24 cellular contexts compared by ENCODE assay signal in the genomic region with DNA sequence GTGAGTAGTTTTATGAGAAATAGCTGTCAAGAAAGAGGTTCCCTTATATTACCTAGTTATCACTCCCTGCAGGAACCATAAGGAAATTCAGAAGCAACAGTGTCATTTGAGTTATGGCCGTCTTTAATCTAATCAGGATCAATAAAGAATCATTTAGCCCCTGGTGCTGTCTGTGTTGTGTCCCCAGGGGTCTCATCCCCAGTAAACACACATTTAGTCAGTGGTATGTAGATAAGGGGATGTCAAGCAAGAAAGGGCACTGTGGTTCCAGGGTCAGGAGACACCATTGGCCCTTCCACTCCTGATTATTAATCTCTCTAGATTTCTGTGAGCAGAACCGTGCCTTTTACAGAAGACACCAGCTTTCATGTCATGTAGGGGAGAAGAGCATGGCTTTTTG.
DNase-seq lines count a peak whose midpoint lies in the region; FAIRE-seq and TF ChIP-seq lines count a peak whose summit lies in the region.
"Had no signal": no experiment of that assay in that cellular context is flagged by ENCODE, and none has a peak within 500 bp of the region (broad histone marks: within the 10 kb centered on the region; RNA-seq: fewer than 3 reads in every experiment).

No MANE protein-coding gene starts in this region.

- no peaks in the 10 kb centered on the region; the same call in 1 of the 2 replicates for H3K23me2 ChIP-seq in H1 (ENCODE audit: low read depth, low read length)

- CTCF ChIA-PET in H1 (lab: Charles Lee; ENCODE audit: partially characterized antibody): interaction anchor here (1.4 to 2.5 kb wide), 2 partner anchors 9 to 155 kb away, joined by 4 to 9 read pairs; no protein-coding TSS in a partner anchor

- H3K27me3 ChIP-seq in Karpas-422 (ENCODE audit: low read length) (no peaks in the 10 kb centered on the region), H1 (replicated peaks in 1 of 4; ENCODE audit: control insufficient read depth in 3 of 4, extremely low read depth in 1 of 4, insufficient read depth in 3 of 4, low read length in 3 of 4) (no peaks in the 10 kb centered on the region), trophoblast cell (ENCODE audit: insufficient read depth, low read length) (no peaks in the 10 kb centered on the region)
- H3K27me3 ChIP-seq: BLaER1 treated with 17β-estradiol and CSF1 and Interleukin-3, amounts not matched to agents 10 nM and 100 nM had no signal

- H2BK20ac ChIP-seq in H1 (ENCODE audit: low read length): no peak overlapping the region

- H3K56ac ChIP-seq in H1 (replicated peaks; ENCODE audit: insufficient read length, low read depth, low read length): no peak overlapping the region

- H3K79me1 ChIP-seq in H1 (ENCODE audit: low read depth, low read length): no peaks in the 10 kb centered on the region
- H3K79me1 ChIP-seq in trophoblast cell (ENCODE audit: low read length): peaks cover 16% of the 10 kb centered on the region

- TF ChIP-seq EP300 in H1 (IDR thresholded peaks at IDR 0.05; ENCODE audit: borderline replicate concordance in 1 of 2, low read depth in 2 of 2, low read length in 2 of 2): no peak

- no peaks in the 10 kb centered on the region for H3K9me2 ChIP-seq in Karpas-422 (replicated peaks; ENCODE audit: insufficient read depth, low read length)

- no peak overlapping the region for H2AFZ ChIP-seq in Karpas-422 (ENCODE audit: low read length)
- H2AFZ ChIP-seq in H1 (ENCODE audit: low read length): no peak overlapping the region
- H2AFZ ChIP-seq in trophoblast cell (ENCODE audit: insufficient read depth, low read length, poor library complexity): no peak overlapping the region

- H4K8ac ChIP-seq in H1 (ENCODE audit: extremely low read depth, insufficient read depth, low read length) (no peak overlapping the region), trophoblast cell (ENCODE audit: low read depth, low read length) (no peak overlapping the region)

- H2AK5ac ChIP-seq in H1 (ENCODE audit: low read depth, low read length) (no peak overlapping the region), trophoblast cell (ENCODE audit: low read length) (no peak overlapping the region)

- H3K9ac ChIP-seq in Karpas-422 (ENCODE audit: low read length) (no peak overlapping the region), H1 (replicated peaks in 1 of 4; ENCODE audit: extremely low read depth in 1 of 4, low read depth in 3 of 4, low read length in 3 of 4) (no peak overlapping the region), trophoblast cell (ENCODE audit: low read length) (no peak overlapping the region)
- H3K9ac ChIP-seq: BLaER1 treated with 17β-estradiol and CSF1 and Interleukin-3, amounts not matched to agents 10 nM and 100 nM had no signal

- no peaks in the 10 kb centered on the region for H3K9me3 ChIP-seq in Karpas-422 (ENCODE audit: low read length)
- no peaks in the 10 kb centered on the region for H3K9me3 ChIP-seq in H1 (ENCODE audit: insufficient read depth in 2 of 2, low read depth in 1 of 2, low read length in 1 of 2)
- no peaks in the 10 kb centered on the region for H3K9me3 ChIP-seq in trophoblast cell (ENCODE audit: insufficient read depth, low read depth, low read length)
- H3K9me3 ChIP-seq: A549; BLaER1 treated with 17β-estradiol and CSF1 and Interleukin-3, amounts not matched to agents 10 nM and 100 nM; Caco-2 had no signal

- H3K18ac ChIP-seq in H1 (ENCODE audit: extremely low read depth, low read length) (no peak overlapping the region), trophoblast cell (ENCODE audit: low read length) (no peak overlapping the region)

- no peak for FAIRE-seq in H1 (lab: Jason Lieb, UNC)
- FAIRE-seq: A549, D721Med, GM12878, GM12892, GM18507 had no signal

- no peak overlapping the region for H2BK120ac ChIP-seq in H1 (replicated peaks; ENCODE audit: low read depth, low read length)
- H2BK120ac ChIP-seq in trophoblast cell (ENCODE audit: insufficient read depth, low read length, poor library complexity): no peak overlapping the region

- no peak overlapping the region for H4K12ac ChIP-seq in trophoblast cell (ENCODE audit: low read depth, low read length)

- no peak overlapping the region for H3K4me2 ChIP-seq in Karpas-422 (ENCODE audit: low read depth, low read length, poor library complexity, severe bottlenecking)
- no peak overlapping the region for H3K4me2 ChIP-seq in H1 (ENCODE audit: insufficient read depth in 1 of 2, low read depth in 2 of 2, low read length in 2 of 2)
- no peak overlapping the region for H3K4me2 ChIP-seq in trophoblast cell (ENCODE audit: low read length)
- H3K4me2 ChIP-seq: A549; BLaER1 treated with 17β-estradiol and CSF1 and Interleukin-3, amounts not matched to agents 10 nM and 100 nM had no signal

- H3K79me2 ChIP-seq in Karpas-422 (ENCODE audit: low read length): no peaks in the 10 kb centered on the region
- no peaks in the 10 kb centered on the region for H3K79me2 ChIP-seq in H1 (ENCODE audit: control insufficient read depth in 1 of 2, insufficient read depth in 2 of 2, low read length in 2 of 2)
- H3K79me2 ChIP-seq in trophoblast cell (ENCODE audit: control insufficient read depth, insufficient read depth, low read length, poor library complexity): no peaks in the 10 kb centered on the region

- H3K27ac ChIP-seq in Karpas-422 (ENCODE audit: low read length) (no peak overlapping the region), H1 (ENCODE audit: low read depth, low read length) (no peak overlapping the region), trophoblast cell (ENCODE audit: low read depth, low read length) (no peak overlapping the region)
- H3K27ac ChIP-seq: 22Rv1; A549; BLaER1 treated with 17β-estradiol and CSF1 and Interleukin-3, amounts not matched to agents 10 nM and 100 nM; C4-2B had no signal

- H4K91ac ChIP-seq in H1 (replicated peaks; ENCODE audit: insufficient read length, low read length): no peak overlapping the region
- H4K91ac ChIP-seq in trophoblast cell (ENCODE audit: low read depth, low read length): peak overlapping the region; percentile 76

- TF ChIP-seq RAD21 in H1 (IDR thresholded peaks at IDR 0.05 in 1 of 2, conservative IDR thresholded peaks at IDR 0.05 in 1 of 2; ENCODE audit: low read depth in 2 of 2, low read length in 2 of 2): no peak

- H3K4me3 ChIP-seq in Karpas-422 (ENCODE audit: low read length) (no peak overlapping the region), H1 (ENCODE audit: extremely low read depth in 1 of 4, insufficient read depth in 2 of 4, low read depth in 3 of 4, low read length in 4 of 4) (no peak overlapping the region), trophoblast cell (ENCODE audit: low read depth, low read length) (no peak overlapping the region)
- H3K4me3 ChIP-seq: A549; BLaER1 treated with 17β-estradiol and CSF1 and Interleukin-3, amounts not matched to agents 10 nM and 100 nM; GM12878 had no signal

- H3K4ac ChIP-seq in H1 (replicated peaks; ENCODE audit: insufficient read length, low read depth, low read length) (no peak overlapping the region), trophoblast cell (ENCODE audit: low read depth, low read length) (no peak overlapping the region)

- H2BK15ac ChIP-seq in H1 (ENCODE audit: low read length): no peak overlapping the region

- H3K14ac ChIP-seq in H1 (ENCODE audit: insufficient read length): no peak overlapping the region
- H3K14ac ChIP-seq in trophoblast cell (ENCODE audit: low read length): peak overlapping the region; percentile 16

- 98% methylated on average over 2 of the region's 2 CpGs; no CpG with 5 or more reads in 1 of the 2 experiments for WGBS in H1 (ENCODE audit: extremely low coverage in 1 of 2, insufficient coverage in 1 of 2, insufficient read length in 1 of 2, insufficient replicate concordance in 2 of 2, low coverage in 1 of 2, low lambda C conversion rate in 2 of 2, missing lambda C conversion rate in 1 of 2), 2 experiments
- WGBS in trophoblast cell (ENCODE audit: extremely low coverage, insufficient coverage, insufficient read length): no CpG with 5 or more reads among the region's 2 CpGs

- H2BK12ac ChIP-seq in H1 (ENCODE audit: low read depth, low read length) (0 out of 2 replicates have a peak overlapping the region, but pooled peaks have one; percentile 6), trophoblast cell (ENCODE audit: low read length) (peak overlapping the region; percentile 29)

- H4K20me1 ChIP-seq in Karpas-422 (ENCODE audit: insufficient read depth, low read depth, low read length) (no peaks in the 10 kb centered on the region), H1 (replicated peaks in 1 of 2; ENCODE audit: control insufficient read depth in 1 of 2, insufficient read depth in 2 of 2, low read length in 2 of 2) (no peaks in the 10 kb centered on the region)
- H4K20me1 ChIP-seq: BLaER1 treated with 17β-estradiol and CSF1 and Interleukin-3, amounts not matched to agents 10 nM and 100 nM had no signal

- H3K36me3 ChIP-seq in Karpas-422 (ENCODE audit: insufficient read depth, low read length) (no peaks in the 10 kb centered on the region), H1 (ENCODE audit: control insufficient read depth in 2 of 4, insufficient read depth in 4 of 4, low read length in 3 of 4) (no peaks in the 10 kb centered on the region), trophoblast cell (ENCODE audit: control insufficient read depth in 1 of 2, insufficient read depth in 2 of 2, low read length in 2 of 2) (no peaks in the 10 kb centered on the region)
- H3K36me3 ChIP-seq: BLaER1 treated with 17β-estradiol and CSF1 and Interleukin-3, amounts not matched to agents 10 nM and 100 nM had no signal

- no peak for TF ChIP-seq POLR2A in H1 (IDR thresholded peaks at IDR 0.05; ENCODE audit: control extremely low read depth in 1 of 2, low read depth in 2 of 2, low read length in 2 of 2)

- TF ChIP-seq CTCF in H1 (IDR thresholded peaks at IDR 0.05; ENCODE audit: control extremely low read depth in 1 of 3, insufficient read depth in 1 of 3, low read depth in 1 of 3, low read length in 3 of 3): no peak

- H3K4me1 ChIP-seq in Karpas-422 (ENCODE audit: low read length) (no peaks in the 10 kb centered on the region), H1 (replicated peaks in 1 of 4; ENCODE audit: control insufficient read depth in 3 of 4, insufficient read depth in 4 of 4, low read length in 3 of 4) (peaks cover 0 to 9% (median 2%) of the 10 kb centered on the region in 4 experiments; a peak in 3 of 7 replicates), trophoblast cell (ENCODE audit: control insufficient read depth in 1 of 2, insufficient read depth in 2 of 2, low read length in 2 of 2) (peaks cover 14 to 17% of the 10 kb centered on the region in 2 experiments)
- H3K4me1 ChIP-seq: A549; BLaER1 treated with 17β-estradiol and CSF1 and Interleukin-3, amounts not matched to agents 10 nM and 100 nM had no signal

- no peak overlapping the region for H4K5ac ChIP-seq in H1 (ENCODE audit: insufficient read length, low read depth, low read length)

- H2BK5ac ChIP-seq in H1 (ENCODE audit: low read depth, low read length) (no peak overlapping the region), trophoblast cell (ENCODE audit: low read depth, low read length, poor library complexity) (no peak overlapping the region)

- H3K23ac ChIP-seq in H1 (ENCODE audit: insufficient read length) (no peak overlapping the region), trophoblast cell (ENCODE audit: low read length) (no peak overlapping the region)

- DNase-seq in Karpas-422: peak; percentile 22
- no peak for DNase-seq in H1 (ENCODE audit: low read depth in 1 of 2, low spot score in 2 of 2)
- DNase-seq in trophoblast cell: no peak
- no peak for DNase-seq in H4 (ENCODE audit: low spot score)
- DNase-seq in SW480 (ENCODE audit: low spot score): no peak
- DNase-seq: AML-193; Caco-2; Calu3; CD4-positive, alpha-beta T cell; CD8-positive, alpha-beta T cell; DMS153; DMS53; DMS79; DND-41; EL; GDM1 had no signal

- POLR2A ChIA-PET in H1 (lab: Charles Lee; ENCODE audit: partially characterized antibody): no interaction called here
